In genomic region chr18:75393721-75394120, GRCh38 we compare ENCODE assay signal across 28 cellular contexts. TPM values are rescaled to one million over a fixed set of nuclear protein-coding genes. Genes with fewer than 3 reads are reported as not detected.
"Had no signal": no experiment of that assay in that cellular context is flagged by ENCODE, and none has a peak within 500 bp of the region (broad histone marks: within the 10 kb centered on the region; RNA-seq: fewer than 3 reads in every experiment).

No MANE protein-coding gene starts in this region.

- DNase-seq: activated CD4-positive, alpha-beta T cell treated with anti-CD3 and anti-CD28 coated beads for 1 hour; activated CD8-positive, alpha-beta memory T cell treated with anti-CD3 and anti-CD28 coated beads for 24 hours; activated CD8-positive, alpha-beta memory T cell treated with anti-CD3 and anti-CD28 coated beads, Interleukin-2, amount 50 U/mL, for 4 hours; activated naive CD4-positive, alpha-beta T cell; activated T-cell treated with anti-CD3 and anti-CD28 coated beads, Interleukin-2, amount 50 U/mL, for 24 hours; adrenal gland; colonic mucosa; dorsolateral prefrontal cortex; effector memory CD8-positive, alpha-beta T cell; esophagus squamous epithelium; glutamatergic neuron; immature natural killer cell; kidney glomerular epithelial cell; left ventricle myocardium inferior; mammary epithelial cell; midbrain; natural killer cell; ovary; psoas muscle; stimulated activated CD4-positive, alpha-beta T cell treated with anti-CD3 and anti-CD28 coated beads, Interleukin-4, amount 100 ng/mL, for 24 hours; stimulated activated naive CD4-positive, alpha-beta T cell treated with Interleukin-2 at 50 U/mL for 16 hours had no signal

- H3K4me3 ChIP-seq: adrenal gland, colonic mucosa, dorsolateral prefrontal cortex, esophagus squamous epithelium, hepatocyte, left ventricle myocardium inferior, ovary, psoas muscle, right atrium auricular region, thoracic aorta, vagina had no signal

- ATAC-seq: effector memory CD8-positive, alpha-beta T cell; natural killer cell; psoas muscle had no signal

RNA-seq across cellular contexts. Expression of gene SMIM21, which starts 33.8 kb away (rescaled TPM):
- total RNA-seq: activated T-helper 2 cell treated with anti-CD3 and anti-CD28 coated beads, Interferon-gamma antibody, Interleukin-2, Interleukin-4, amounts not matched to agents 10 μg/mL and 5 μg/mL and 100 μg/mL, durations not matched to agents 14 hours and 24 hours and 36 hours; adrenal gland; bronchial epithelial cell; colonic mucosa; esophagus squamous epithelium; frontal cortex; hepatocyte; left ventricle myocardium inferior; mammary epithelial cell; natural killer cell; ovary; psoas muscle; right atrium auricular region; thoracic aorta; vagina had no signal
